Comparison of ENCODE assay signal across 30 cellular contexts in genomic region chr2:142082363-142082762, GRCh38. TPM values are rescaled to one million over a fixed set of nuclear protein-coding genes. Genes with fewer than 3 reads are reported as not detected.
"Had no signal": no experiment of that assay in that cellular context is flagged by ENCODE, and none has a peak within 500 bp of the region (broad histone marks: within the 10 kb centered on the region; RNA-seq: fewer than 3 reads in every experiment).

No MANE protein-coding gene starts in this region.

- H3K36me3 ChIP-seq: esophagus squamous epithelium, gastrocnemius medialis, ovary, prostate gland, sigmoid colon, stomach, thyroid gland, upper lobe of left lung had no signal

- H3K27ac ChIP-seq: body of pancreas, epithelial cell of prostate, esophagus squamous epithelium, gastrocnemius medialis, ovary, prostate gland, sigmoid colon, stomach, thyroid gland, upper lobe of left lung had no signal

- FAIRE-seq: colon, endometrium, keratinocyte, small intestine had no signal

- H3K4me3 ChIP-seq: body of pancreas, esophagus squamous epithelium, gastrocnemius medialis, ovary, prostate gland, sigmoid colon, stomach, thyroid gland, upper lobe of left lung had no signal

- DNase-seq: activated CD4-positive, alpha-beta T cell treated with anti-CD3 and anti-CD28 coated beads for 36 hours; activated CD4-positive, CD25-positive, alpha-beta regulatory T cell; activated CD8-positive, alpha-beta memory T cell treated with anti-CD3 and anti-CD28 coated beads, Interleukin-2, amount 10 ng/mL, durations not matched to agents 7 days and 5 days; activated CD8-positive, alpha-beta T cell treated with anti-CD3 and anti-CD28 coated beads, Interleukin-2, amount 10 ng/mL, durations not matched to agents 7 days and 5 days; activated naive CD4-positive, alpha-beta T cell treated with Interleukin-2 at 50 U/mL for 16 hours; activated T-cell treated with anti-CD3 and anti-CD28 coated beads, Interleukin-2, amount 50 U/mL, for 48 hours; anterior cingulate cortex; body of pancreas; dermis blood vessel endothelial cell; effector CD8-positive, alpha-beta T cell; esophagus squamous epithelium; hippocampal formation; left colon; mammary epithelial cell; ovary; sigmoid colon; small intestine; stimulated activated CD4-positive, alpha-beta T cell treated with anti-CD3 and anti-CD28 coated beads, Interleukin-15, amount 100 ng/mL, for 24 hours; stimulated activated CD4-positive, alpha-beta T cell treated with anti-CD3 and anti-CD28 coated beads, Interleukin-2, amount 100 ng/mL, for 24 hours; stimulated activated naive B cell treated with anti-CD40 and anti-IgM and Interleukin-4, amounts not matched to agents 10 μg/mL and 1 μg/mL and 100 μg/mL, for 72 hours; stomach; thyroid gland; upper lobe of left lung had no signal

- H3K9me3 ChIP-seq: body of pancreas, esophagus squamous epithelium, gastrocnemius medialis, ovary, prostate gland, sigmoid colon, stomach, thyroid gland, upper lobe of left lung had no signal

- H3K4me1 ChIP-seq: body of pancreas, esophagus squamous epithelium, gastrocnemius medialis, prostate gland, sigmoid colon, stomach, upper lobe of left lung had no signal

- ATAC-seq: activated CD4-positive, alpha-beta T cell treated with anti-CD3 and anti-CD28 coated beads for 36 hours; activated CD8-positive, alpha-beta memory T cell treated with anti-CD3 and anti-CD28 coated beads, Interleukin-2, amount 10 ng/mL, durations not matched to agents 7 days and 5 days; activated CD8-positive, alpha-beta T cell treated with anti-CD3 and anti-CD28 coated beads, Interleukin-2, amount 10 ng/mL, durations not matched to agents 7 days and 5 days; body of pancreas; gastrocnemius medialis; left colon; stimulated activated naive B cell treated with anti-CD40 and anti-IgM and Interleukin-4, amounts not matched to agents 10 μg/mL and 1 μg/mL and 100 μg/mL, for 72 hours had no signal

RNA-seq across cellular contexts. Expression of gene LRP1B, which starts 48.5 kb away (rescaled TPM):
- total RNA-seq: activated CD4-positive, alpha-beta T cell treated with anti-CD3 and anti-CD28 coated beads for 36 hours; activated CD8-positive, alpha-beta memory T cell treated with anti-CD3 and anti-CD28 coated beads, Interleukin-2, amount 10 ng/mL, durations not matched to agents 7 days and 5 days; activated CD8-positive, alpha-beta T cell treated with anti-CD3 and anti-CD28 coated beads, Interleukin-2, amount 10 ng/mL, durations not matched to agents 7 days and 5 days; T-helper 2 cell treated with Interferon-gamma antibody and Interleukin-4, amounts not matched to agents 100 ng/mL and 5 ng/mL, for 36 hours had no signal
- polyA plus RNA-seq: keratinocyte had no signal
